ENCODE assay signal across 16 cellular contexts in the genomic region with DNA sequence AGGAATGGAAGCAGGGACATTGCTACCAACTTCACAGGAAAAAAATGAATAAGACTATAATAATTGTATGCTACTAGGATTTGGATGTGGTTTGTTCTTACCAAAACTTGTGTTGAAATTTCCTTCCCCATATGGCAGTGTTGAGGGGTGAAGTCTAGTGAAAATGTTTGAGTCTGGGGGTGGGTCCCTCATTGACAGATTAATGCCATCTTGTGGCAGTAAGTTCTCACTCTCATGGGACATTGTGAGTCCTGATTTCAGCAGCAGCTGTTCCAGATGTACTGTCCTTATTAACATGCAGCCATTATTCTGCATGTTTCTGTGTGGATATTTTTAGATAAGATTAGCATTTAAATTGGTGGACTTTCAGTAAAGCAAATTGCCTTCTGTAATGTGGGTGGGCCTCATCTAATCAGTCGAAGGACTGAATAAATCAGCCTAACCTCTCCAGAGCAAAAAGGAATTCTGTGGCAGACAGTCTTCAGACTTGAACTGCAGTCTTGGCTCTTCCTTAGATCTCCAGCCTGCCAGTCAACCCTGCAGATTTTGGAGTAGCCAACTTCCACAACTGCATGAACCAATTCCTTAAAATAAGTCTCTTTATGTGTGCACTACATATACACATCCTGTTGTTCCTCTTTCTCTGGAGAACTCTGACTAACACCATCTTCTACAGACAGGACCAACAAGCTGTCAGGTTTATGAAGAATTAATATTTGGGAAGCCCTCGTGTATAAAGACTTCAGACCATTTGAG.
"Had no signal": no experiment of that assay in that cellular context is flagged by ENCODE, and none has a peak within 500 bp of the region (broad histone marks: within the 10 kb centered on the region; RNA-seq: fewer than 3 reads in every experiment).

No MANE protein-coding gene starts in this region.

- H3K36me3 Mint-ChIP-seq: mesothelial cell of epicardium had no signal

- H3K4me3 Mint-ChIP-seq: activated B cell treated with CpG ODN at 0.5 μM for 24 hours; activated T-helper 1 cell treated with anti-CD3 and anti-CD28 coated beads, Interleukin-12 subunit alpha, Interleukin-12 subunit beta, Interleukin-2, Interleukin-4 antibody, amounts not matched to agents 30 ng/mL and 10 ng/mL and 1 ng/mL, durations not matched to agents 14 hours and 24 hours and 36 hours; central memory CD8-positive, alpha-beta T cell; mesothelial cell of epicardium; nephron progenitor cell had no signal

- H3K4me1 Mint-ChIP-seq: activated B cell treated with CpG ODN at 0.5 μM for 24 hours; central memory CD8-positive, alpha-beta T cell; mesothelial cell of epicardium had no signal

- H3K27ac Mint-ChIP-seq: activated B cell treated with CpG ODN at 0.5 μM for 24 hours; activated T-helper 1 cell treated with anti-CD3 and anti-CD28 coated beads, Interleukin-12 subunit alpha, Interleukin-12 subunit beta, Interleukin-2, Interleukin-4 antibody, amounts not matched to agents 30 ng/mL and 10 ng/mL and 1 ng/mL, durations not matched to agents 14 hours and 24 hours and 36 hours; mesothelial cell of epicardium; nephron progenitor cell had no signal

- H3K9me3 Mint-ChIP-seq: activated T-helper 1 cell treated with anti-CD3 and anti-CD28 coated beads, Interleukin-12 subunit alpha, Interleukin-12 subunit beta, Interleukin-2, Interleukin-4 antibody, amounts not matched to agents 30 ng/mL and 10 ng/mL and 1 ng/mL, durations not matched to agents 14 hours and 24 hours and 36 hours; central memory CD8-positive, alpha-beta T cell had no signal

- ATAC-seq: esophagus mucosa; stimulated activated naive CD8-positive, alpha-beta T cell treated with anti-CD3 and anti-CD28 coated beads, Interleukin-15, Interleukin-2, amounts not matched to agents 100 U/mL and 50 U/mL, for 24 hours had no signal

- DNase-seq: activated B cell treated with CpG ODN at 0.5 μM for 24 hours; activated CD4-positive, alpha-beta T cell treated with anti-CD3 and anti-CD28 coated beads, Interleukin-2, amount 50 U/mL, for 1 hour; activated naive CD4-positive, alpha-beta T cell treated with Interleukin-2 at 50 U/mL for 16 hours; anterior cingulate cortex; brain microvascular endothelial cell; islet precursor cell; nephron progenitor cell; occipital lobe; stimulated activated CD4-positive, alpha-beta T cell treated with anti-CD3 and anti-CD28 coated beads, Interleukin-4, amount 100 ng/mL, for 4 hours; stimulated activated CD8-positive, alpha-beta memory T cell treated with anti-CD3 and anti-CD28 coated beads, Interleukin-4, amount 100 ng/mL, for 48 hours; stimulated activated naive CD8-positive, alpha-beta T cell treated with anti-CD3 and anti-CD28 coated beads, Interleukin-15, Interleukin-2, amounts not matched to agents 100 U/mL and 50 U/mL, for 24 hours; transverse colon had no signal
